ENCODE assay signal across 1 cellular context in genomic region chr19:10690351-10690781, GRCh38.
TF ChIP-seq lines count a peak whose summit lies in the region.

No MANE protein-coding gene starts in this region.

TF ChIP-seq in GM23338, 12 proteins besides CTCF, POLR2A, EP300 and RAD21 (continued from another document):
- TF ChIP-seq, protein P1, sequence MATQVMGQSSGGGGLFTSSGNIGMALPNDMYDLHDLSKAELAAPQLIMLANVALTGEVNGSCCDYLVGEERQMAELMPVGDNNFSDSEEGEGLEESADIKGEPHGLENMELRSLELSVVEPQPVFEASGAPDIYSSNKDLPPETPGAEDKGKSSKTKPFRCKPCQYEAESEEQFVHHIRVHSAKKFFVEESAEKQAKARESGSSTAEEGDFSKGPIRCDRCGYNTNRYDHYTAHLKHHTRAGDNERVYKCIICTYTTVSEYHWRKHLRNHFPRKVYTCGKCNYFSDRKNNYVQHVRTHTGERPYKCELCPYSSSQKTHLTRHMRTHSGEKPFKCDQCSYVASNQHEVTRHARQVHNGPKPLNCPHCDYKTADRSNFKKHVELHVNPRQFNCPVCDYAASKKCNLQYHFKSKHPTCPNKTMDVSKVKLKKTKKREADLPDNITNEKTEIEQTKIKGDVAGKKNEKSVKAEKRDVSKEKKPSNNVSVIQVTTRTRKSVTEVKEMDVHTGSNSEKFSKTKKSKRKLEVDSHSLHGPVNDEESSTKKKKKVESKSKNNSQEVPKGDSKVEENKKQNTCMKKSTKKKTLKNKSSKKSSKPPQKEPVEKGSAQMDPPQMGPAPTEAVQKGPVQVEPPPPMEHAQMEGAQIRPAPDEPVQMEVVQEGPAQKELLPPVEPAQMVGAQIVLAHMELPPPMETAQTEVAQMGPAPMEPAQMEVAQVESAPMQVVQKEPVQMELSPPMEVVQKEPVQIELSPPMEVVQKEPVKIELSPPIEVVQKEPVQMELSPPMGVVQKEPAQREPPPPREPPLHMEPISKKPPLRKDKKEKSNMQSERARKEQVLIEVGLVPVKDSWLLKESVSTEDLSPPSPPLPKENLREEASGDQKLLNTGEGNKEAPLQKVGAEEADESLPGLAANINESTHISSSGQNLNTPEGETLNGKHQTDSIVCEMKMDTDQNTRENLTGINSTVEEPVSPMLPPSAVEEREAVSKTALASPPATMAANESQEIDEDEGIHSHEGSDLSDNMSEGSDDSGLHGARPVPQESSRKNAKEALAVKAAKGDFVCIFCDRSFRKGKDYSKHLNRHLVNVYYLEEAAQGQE (IDR thresholded peaks at IDR 0.05; ENCODE audit: unreplicated experiment) = no peak
- TF ChIP-seq, protein P2, sequence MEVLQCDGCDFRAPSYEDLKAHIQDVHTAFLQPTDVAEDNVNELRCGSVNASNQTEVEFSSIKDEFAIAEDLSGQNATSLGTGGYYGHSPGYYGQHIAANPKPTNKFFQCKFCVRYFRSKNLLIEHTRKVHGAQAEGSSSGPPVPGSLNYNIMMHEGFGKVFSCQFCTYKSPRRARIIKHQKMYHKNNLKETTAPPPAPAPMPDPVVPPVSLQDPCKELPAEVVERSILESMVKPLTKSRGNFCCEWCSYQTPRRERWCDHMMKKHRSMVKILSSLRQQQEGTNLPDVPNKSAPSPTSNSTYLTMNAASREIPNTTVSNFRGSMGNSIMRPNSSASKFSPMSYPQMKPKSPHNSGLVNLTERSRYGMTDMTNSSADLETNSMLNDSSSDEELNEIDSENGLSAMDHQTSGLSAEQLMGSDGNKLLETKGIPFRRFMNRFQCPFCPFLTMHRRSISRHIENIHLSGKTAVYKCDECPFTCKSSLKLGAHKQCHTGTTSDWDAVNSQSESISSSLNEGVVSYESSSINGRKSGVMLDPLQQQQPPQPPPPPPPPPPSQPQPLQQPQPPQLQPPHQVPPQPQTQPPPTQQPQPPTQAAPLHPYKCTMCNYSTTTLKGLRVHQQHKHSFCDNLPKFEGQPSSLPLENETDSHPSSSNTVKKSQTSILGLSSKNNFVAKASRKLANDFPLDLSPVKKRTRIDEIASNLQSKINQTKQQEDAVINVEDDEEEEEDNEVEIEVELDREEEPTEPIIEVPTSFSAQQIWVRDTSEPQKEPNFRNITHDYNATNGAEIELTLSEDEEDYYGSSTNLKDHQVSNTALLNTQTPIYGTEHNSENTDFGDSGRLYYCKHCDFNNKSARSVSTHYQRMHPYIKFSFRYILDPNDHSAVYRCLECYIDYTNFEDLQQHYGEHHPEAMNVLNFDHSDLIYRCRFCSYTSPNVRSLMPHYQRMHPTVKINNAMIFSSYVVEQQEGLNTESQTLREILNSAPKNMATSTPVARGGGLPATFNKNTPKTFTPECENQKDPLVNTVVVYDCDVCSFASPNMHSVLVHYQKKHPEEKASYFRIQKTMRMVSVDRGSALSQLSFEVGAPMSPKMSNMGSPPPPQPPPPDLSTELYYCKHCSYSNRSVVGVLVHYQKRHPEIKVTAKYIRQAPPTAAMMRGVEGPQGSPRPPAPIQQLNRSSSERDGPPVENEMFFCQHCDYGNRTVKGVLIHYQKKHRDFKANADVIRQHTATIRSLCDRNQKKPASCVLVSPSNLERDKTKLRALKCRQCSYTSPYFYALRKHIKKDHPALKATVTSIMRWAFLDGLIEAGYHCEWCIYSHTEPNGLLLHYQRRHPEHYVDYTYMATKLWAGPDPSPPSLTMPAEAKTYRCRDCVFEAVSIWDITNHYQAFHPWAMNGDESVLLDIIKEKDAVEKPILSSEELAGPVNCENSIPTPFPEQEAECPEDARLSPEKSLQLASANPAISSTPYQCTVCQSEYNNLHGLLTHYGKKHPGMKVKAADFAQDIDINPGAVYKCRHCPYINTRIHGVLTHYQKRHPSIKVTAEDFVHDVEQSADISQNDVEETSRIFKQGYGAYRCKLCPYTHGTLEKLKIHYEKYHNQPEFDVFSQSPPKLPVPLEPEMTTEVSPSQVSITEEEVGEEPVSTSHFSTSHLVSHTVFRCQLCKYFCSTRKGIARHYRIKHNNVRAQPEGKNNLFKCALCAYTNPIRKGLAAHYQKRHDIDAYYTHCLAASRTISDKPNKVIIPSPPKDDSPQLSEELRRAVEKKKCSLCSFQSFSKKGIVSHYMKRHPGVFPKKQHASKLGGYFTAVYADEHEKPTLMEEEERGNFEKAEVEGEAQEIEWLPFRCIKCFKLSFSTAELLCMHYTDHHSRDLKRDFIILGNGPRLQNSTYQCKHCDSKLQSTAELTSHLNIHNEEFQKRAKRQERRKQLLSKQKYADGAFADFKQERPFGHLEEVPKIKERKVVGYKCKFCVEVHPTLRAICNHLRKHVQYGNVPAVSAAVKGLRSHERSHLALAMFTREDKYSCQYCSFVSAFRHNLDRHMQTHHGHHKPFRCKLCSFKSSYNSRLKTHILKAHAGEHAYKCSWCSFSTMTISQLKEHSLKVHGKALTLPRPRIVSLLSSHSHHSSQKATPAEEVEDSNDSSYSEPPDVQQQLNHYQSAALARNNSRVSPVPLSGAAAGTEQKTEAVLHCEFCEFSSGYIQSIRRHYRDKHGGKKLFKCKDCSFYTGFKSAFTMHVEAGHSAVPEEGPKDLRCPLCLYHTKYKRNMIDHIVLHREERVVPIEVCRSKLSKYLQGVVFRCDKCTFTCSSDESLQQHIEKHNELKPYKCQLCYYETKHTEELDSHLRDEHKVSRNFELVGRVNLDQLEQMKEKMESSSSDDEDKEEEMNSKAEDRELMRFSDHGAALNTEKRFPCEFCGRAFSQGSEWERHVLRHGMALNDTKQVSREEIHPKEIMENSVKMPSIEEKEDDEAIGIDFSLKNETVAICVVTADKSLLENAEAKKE (CRISPR knock-in tag; IDR thresholded peaks at IDR 0.05) = no peak
